In the genomic region with DNA sequence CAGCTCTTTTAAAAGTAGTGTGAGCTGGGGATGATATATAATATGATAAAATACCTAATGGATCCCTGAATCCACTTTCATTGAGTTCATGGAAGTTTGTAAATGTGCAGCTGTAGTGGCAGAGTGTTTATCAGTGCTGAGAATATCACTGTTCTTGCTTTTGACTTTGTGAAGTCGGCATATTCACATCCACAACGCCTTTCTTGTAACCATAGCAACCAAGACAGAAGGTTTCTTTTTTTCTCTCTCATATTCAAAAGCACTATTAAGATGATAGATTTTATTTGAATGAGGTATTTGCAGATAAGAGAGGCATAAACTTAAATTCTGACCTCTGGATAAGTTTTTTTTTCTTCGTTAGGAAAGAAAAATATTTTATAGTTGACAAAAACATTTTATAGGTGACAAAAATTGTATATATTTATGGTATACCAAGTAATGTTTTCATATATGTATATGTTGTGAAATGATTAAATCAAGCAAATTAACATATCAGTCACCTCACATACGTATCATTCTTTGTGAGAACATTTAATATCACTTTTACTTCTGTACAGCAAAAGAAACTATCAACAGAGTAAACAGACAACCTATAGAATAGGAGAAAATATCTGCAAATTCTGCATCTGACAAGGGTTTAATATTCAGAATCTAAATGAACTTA, we compare ENCODE assay signal across 34 cellular contexts.
DNase-seq lines count a peak whose midpoint lies in the region; ATAC-seq lines count a peak whose summit lies in the region.
"Had no signal": no experiment of that assay in that cellular context is flagged by ENCODE, and none has a peak within 500 bp of the region (broad histone marks: within the 10 kb centered on the region; RNA-seq: fewer than 3 reads in every experiment).

No MANE protein-coding gene starts in this region.

- CTCF ChIA-PET in CD4-positive, alpha-beta memory T cell (lab: Charles Lee; ENCODE audit: partially characterized antibody) = interaction anchor here (1.5 kb wide), 2 partner anchors 23 to 83 kb away, joined by 4 to 6 read pairs; no protein-coding TSS in a partner anchor
- CTCF ChIA-PET in T-cell (lab: Charles Lee) = interaction anchor here in 1 of 2 donors (0.7 kb wide), 1 partner anchor 126 kb away, joined by 3 read pairs; no protein-coding TSS in a partner anchor

- H3K27me3 ChIP-seq in CD4-positive, alpha-beta memory T cell (ENCODE audit: insufficient read depth, low read length) = no peaks in the 10 kb centered on the region
- no peaks in the 10 kb centered on the region for H3K27me3 ChIP-seq in effector memory CD4-positive, alpha-beta T cell (replicated peaks; ENCODE audit: control insufficient read depth, insufficient read depth, low read length, poor library complexity, severe bottlenecking)
- H3K27me3 ChIP-seq: colonic mucosa, MG63, suprapubic skin, upper lobe of left lung had no signal

- H3K36me3 ChIP-seq in CD4-positive, alpha-beta memory T cell (ENCODE audit: insufficient read depth, low read length) = no peaks in the 10 kb centered on the region
- H3K36me3 ChIP-seq in effector memory CD4-positive, alpha-beta T cell (ENCODE audit: control insufficient read depth, insufficient read depth, low read length) = no peaks in the 10 kb centered on the region
- H3K36me3 ChIP-seq: cardiac muscle cell, colonic mucosa, left ventricle myocardium inferior, MG63, suprapubic skin, upper lobe of left lung, WERI-Rb-1 had no signal

- no peaks in the 10 kb centered on the region for H3K36me3 Mint-ChIP-seq in activated T-cell treated with anti-CD3 and anti-CD28 coated beads, Interleukin-2, amount 50 U/mL, for 24 hours (ENCODE audit: low read depth)
- no peaks in the 10 kb centered on the region for H3K36me3 Mint-ChIP-seq in CD4-positive, alpha-beta memory T cell
- no peaks in the 10 kb centered on the region for H3K36me3 Mint-ChIP-seq in T-cell
- H3K36me3 Mint-ChIP-seq: stimulated activated naive B cell treated with anti-CD40 and anti-IgM and Interleukin-4, amounts not matched to agents 10 μg/mL and 1 μg/mL and 100 μg/mL, for 72 hours had no signal

- H3K4me3 ChIP-seq in CD4-positive, alpha-beta memory T cell (ENCODE audit: low read length in 2 of 2) = no peak overlapping the region
- H3K4me3 ChIP-seq in effector memory CD4-positive, alpha-beta T cell (ENCODE audit: insufficient read depth, low read depth, low read length, poor library complexity, severe bottlenecking) = peak overlapping the region; percentile 33
- H3K4me3 ChIP-seq: cardiac muscle cell, colonic mucosa, left ventricle myocardium inferior, MG63, skin epidermis, suprapubic skin, upper lobe of left lung had no signal

- no peak overlapping the region for H3K27ac ChIP-seq in CD4-positive, alpha-beta memory T cell (ENCODE audit: low read depth, low read length)
- peak overlapping the region; percentile 27 for H3K27ac ChIP-seq in effector memory CD4-positive, alpha-beta T cell (ENCODE audit: insufficient read depth, low read length, poor library complexity, severe bottlenecking)
- H3K27ac ChIP-seq: cardiac muscle cell, colonic mucosa, KMS-11, left ventricle myocardium inferior, parathyroid adenoma, skin epidermis, suprapubic skin, upper lobe of left lung, WERI-Rb-1 had no signal

- H3K27ac Mint-ChIP-seq in activated T-cell treated with anti-CD3 and anti-CD28 coated beads, Interleukin-2, amount 50 U/mL, for 24 hours = peak overlapping the region; percentile 7
- peak overlapping the region; percentile 72 to 90 (median 88) for H3K27ac Mint-ChIP-seq in CD4-positive, alpha-beta memory T cell
- peak overlapping the region; percentile 78 to 82 for H3K27ac Mint-ChIP-seq in T-cell
- H3K27ac Mint-ChIP-seq: B cell; H9; stimulated activated naive B cell treated with anti-CD40 and anti-IgM and Interleukin-4, amounts not matched to agents 10 μg/mL and 1 μg/mL and 100 μg/mL, for 72 hours had no signal

- H3K4me1 Mint-ChIP-seq in activated T-cell treated with anti-CD3 and anti-CD28 coated beads, Interleukin-2, amount 50 U/mL, for 24 hours (ENCODE audit: low read depth) = peaks cover 50% of the 10 kb centered on the region
- H3K4me1 Mint-ChIP-seq in CD4-positive, alpha-beta memory T cell = peaks cover 35 to 45% (median 41%) of the 10 kb centered on the region in 4 donors
- peaks cover 48 to 77% (median 64%) of the 10 kb centered on the region in 3 donors for H3K4me1 Mint-ChIP-seq in T-cell
- H3K4me1 Mint-ChIP-seq: B cell; H9; stimulated activated naive B cell treated with anti-CD40 and anti-IgM and Interleukin-4, amounts not matched to agents 10 μg/mL and 1 μg/mL and 100 μg/mL, for 72 hours had no signal

- peaks cover 20% of the 10 kb centered on the region for H3K4me1 ChIP-seq in CD4-positive, alpha-beta memory T cell (ENCODE audit: insufficient read depth, low read length)
- peaks cover 5% of the 10 kb centered on the region for H3K4me1 ChIP-seq in effector memory CD4-positive, alpha-beta T cell (ENCODE audit: control insufficient read depth, insufficient read depth, low read length, poor library complexity, severe bottlenecking)
- H3K4me1 ChIP-seq: Caco-2, colonic mucosa, suprapubic skin had no signal

- DNase-seq in activated T-cell treated with anti-CD3 and anti-CD28 coated beads, Interleukin-2, amount 50 U/mL, for 24 hours = no peak
- no peak for DNase-seq in activated T-cell treated with anti-CD3 and anti-CD28 coated beads, Interleukin-2, amount 50 U/mL, for 1 hour
- peak in 4 of 5 donors; percentile 33 to 57 (median 42) for DNase-seq in CD4-positive, alpha-beta memory T cell
- DNase-seq in T-cell = no peak
- no peak for DNase-seq in effector memory CD4-positive, alpha-beta T cell
- DNase-seq in C1 segment of cervical spinal cord (lab: John Stamatoyannopoulos, UW) = no peak
- DNase-seq in hippocampal formation (lab: John Stamatoyannopoulos, UW) = no peak
- DNase-seq: ACHN; Caco-2; colonic mucosa; effector CD4-positive, alpha-beta T cell; erythroblast; H9; left ventricle myocardium inferior; mesenchymal stem cell; MG63; NCI-H1105 treated with DMSO at 0.1 percent for 48 hours; NCI-H2029 treated with DMSO at 0.1 percent for 48 hours; NCI-H2227 treated with DMSO at 0.1 percent for 48 hours; retina; Right ventricle myocardium superior; stimulated activated naive B cell treated with anti-CD40 and anti-IgM and Interleukin-4, amounts not matched to agents 10 μg/mL and 1 μg/mL and 100 μg/mL, for 72 hours; T1000; upper lobe of left lung; WERI-Rb-1 had no signal

- H3K9me3 Mint-ChIP-seq in activated T-cell treated with anti-CD3 and anti-CD28 coated beads, Interleukin-2, amount 50 U/mL, for 24 hours = no peaks in the 10 kb centered on the region
- H3K9me3 Mint-ChIP-seq in CD4-positive, alpha-beta memory T cell = peaks cover 0 to 4% (median 0%) of the 10 kb centered on the region in 8 donors
- no peaks in the 10 kb centered on the region for H3K9me3 Mint-ChIP-seq in T-cell
- H3K9me3 Mint-ChIP-seq: H9; neural crest cell; stimulated activated naive B cell treated with anti-CD40 and anti-IgM and Interleukin-4, amounts not matched to agents 10 μg/mL and 1 μg/mL and 100 μg/mL, for 72 hours had no signal

- H3K4me3 Mint-ChIP-seq in activated T-cell treated with anti-CD3 and anti-CD28 coated beads, Interleukin-2, amount 50 U/mL, for 24 hours = peak overlapping the region; percentile 65
- peak overlapping the region; percentile 46 to 87 (median 70) for H3K4me3 Mint-ChIP-seq in CD4-positive, alpha-beta memory T cell
- H3K4me3 Mint-ChIP-seq in T-cell = peak overlapping the region; percentile 43 to 67 (median 66)
- H3K4me3 Mint-ChIP-seq: B cell; H9; neural crest cell; stimulated activated naive B cell treated with anti-CD40 and anti-IgM and Interleukin-4, amounts not matched to agents 10 μg/mL and 1 μg/mL and 100 μg/mL, for 72 hours had no signal

- peak in 2 of 4 experiments; percentile 16 to 73 for ATAC-seq in T-cell (replicated peaks in 1 of 4)
- ATAC-seq in GM21737 (IDR thresholded peaks at IDR 0.05; ENCODE audit: unreplicated experiment) = no peak
- ATAC-seq: Panc1; stimulated activated naive B cell treated with anti-CD40 and anti-IgM and Interleukin-4, amounts not matched to agents 10 μg/mL and 1 μg/mL and 100 μg/mL, for 72 hours had no signal

- POLR2A ChIA-PET in CD4-positive, alpha-beta memory T cell (lab: Charles Lee; ENCODE audit: partially characterized antibody) = interaction anchor here (1.2 kb wide), 1 partner anchor 24 kb away, joined by 4 read pairs; no protein-coding TSS in a partner anchor
- POLR2A ChIA-PET in T-cell (lab: Charles Lee) = interaction anchor here (0.6 kb wide), 3 partner anchors 42 to 87 kb away, joined by 3 to 9 read pairs (median 3); no protein-coding TSS in a partner anchor

- H3K27me3 Mint-ChIP-seq in activated T-cell treated with anti-CD3 and anti-CD28 coated beads, Interleukin-2, amount 50 U/mL, for 24 hours = no peaks in the 10 kb centered on the region
- H3K27me3 Mint-ChIP-seq in CD4-positive, alpha-beta memory T cell = no peaks in the 10 kb centered on the region
- H3K27me3 Mint-ChIP-seq in T-cell = no peaks in the 10 kb centered on the region

- H3K9me3 ChIP-seq in CD4-positive, alpha-beta memory T cell (ENCODE audit: control insufficient read depth in 1 of 2, low read length in 2 of 2) = no peaks in the 10 kb centered on the region
- H3K9me3 ChIP-seq in effector memory CD4-positive, alpha-beta T cell (ENCODE audit: control insufficient read depth, low read length) = no peaks in the 10 kb centered on the region
- H3K9me3 ChIP-seq: Caco-2, colonic mucosa, left ventricle myocardium inferior, MG63, suprapubic skin, upper lobe of left lung had no signal

- intact Hi-C loops in CD4-positive, alpha-beta memory T cell (cut with micrococcal nuclease) = loop anchor here (5.0 kb wide), 1 partner anchor 62 kb away; no protein-coding TSS in a partner anchor

Comparison
In these comparisons a context has a peak if more than half of its experiments do, and no peak if none do; other contexts are left out.
1. DNase-seq: peak in CD4-positive, alpha-beta memory T cell (4 of 5); none in activated T-cell treated with anti-CD3 and anti-CD28 coated beads, Interleukin-2, amount 50 U/mL, for 24 hours (single experiment), activated T-cell treated with anti-CD3 and anti-CD28 coated beads, Interleukin-2, amount 50 U/mL, for 1 hour (single experiment), T-cell (0 of 34), effector memory CD4-positive, alpha-beta T cell (0 of 3), C1 segment of cervical spinal cord (0 of 14) and hippocampal formation (0 of 2).
2. H3K27ac Mint-ChIP-seq: peak in every context shown above with its lines; median percentile 88 in CD4-positive, alpha-beta memory T cell; 80 in T-cell; 7 in activated T-cell treated with anti-CD3 and anti-CD28 coated beads, Interleukin-2, amount 50 U/mL, for 24 hours.
3. Peak in every context shown above with its lines, with median percentiles within 50 percentile points of each other: H3K4me3 Mint-ChIP-seq.